8 cellular contexts compared by ENCODE assay signal in genomic region chr12:53379389-53380103, GRCh38. TPM values are rescaled to one million over a fixed set of nuclear protein-coding genes. Genes with fewer than 3 reads are reported as not detected.
DNase-seq lines count a peak whose midpoint lies in the region; ATAC-seq and TF ChIP-seq lines count a peak whose summit lies in the region.

No MANE protein-coding gene starts in this region.

- H3K9ac ChIP-seq in mucosa of stomach (ENCODE audit: low read length): peak overlapping the region; percentile 87

- no peak for TF ChIP-seq RAD21 in Ishikawa (IDR thresholded peaks at IDR 0.05; ENCODE audit: low read depth)

- intact Hi-C loops in esophagus muscularis mucosa (cut with DNase I): no loop called here

- H3K27me3 ChIP-seq in esophagus muscularis mucosa (no peaks in the 10 kb centered on the region), mucosa of stomach (ENCODE audit: control insufficient read depth, insufficient read depth, low read length) (no peaks in the 10 kb centered on the region)

- DNase-seq in DMS53 treated with DMSO at 0.1 percent for 48 hours (lab: John Stamatoyannopoulos, UW; ENCODE audit: unreplicated experiment) (peak; percentile 100), OCI-M1 (lab: John Stamatoyannopoulos, UW) (peak; percentile 100), activated T-cell treated with anti-CD3 and anti-CD28 coated beads for 48 hours (ENCODE audit: low read depth) (peak; percentile 86), esophagus muscularis mucosa (ENCODE audit: extremely low spot score) (peak; percentile 100)
- peak; percentile 95 to 100 for DNase-seq in stimulated activated CD8-positive, alpha-beta memory T cell treated with anti-CD3 and anti-CD28 coated beads, Interleukin-7, amount 100 ng/mL, for 4 hours (ENCODE audit: low read depth in 2 of 2)

- TF ChIP-seq CTCF in esophagus muscularis mucosa (IDR thresholded peaks at IDR 0.05): peak in 1 of 3 experiments; percentile 16

- peaks cover 13 to 35% (median 31%) of the 10 kb centered on the region in 4 donors for H3K36me3 ChIP-seq in esophagus muscularis mucosa
- peaks cover 13% of the 10 kb centered on the region for H3K36me3 ChIP-seq in mucosa of stomach (ENCODE audit: control insufficient read depth, insufficient read depth, low read length)

- H3K27ac ChIP-seq in esophagus muscularis mucosa (replicated peaks in 1 of 4): peak overlapping the region; percentile 98 to 100 (median 100)

- H3K9me3 ChIP-seq in esophagus muscularis mucosa (no peaks in the 10 kb centered on the region), mucosa of stomach (ENCODE audit: control insufficient read depth, low read length) (no peaks in the 10 kb centered on the region)

- peaks cover 37 to 45% (median 43%) of the 10 kb centered on the region in 4 donors for H3K4me1 ChIP-seq in esophagus muscularis mucosa
- H3K4me1 ChIP-seq in mucosa of stomach (ENCODE audit: control insufficient read depth, insufficient read depth, low read length): peaks cover 37% of the 10 kb centered on the region

- H3K4me3 ChIP-seq in esophagus muscularis mucosa: peak overlapping the region; percentile 79 to 93 (median 86)
- H3K4me3 ChIP-seq in mucosa of stomach (ENCODE audit: low read length): peak overlapping the region; percentile 73

- peak; percentile 86 for TF ChIP-seq POLR2A in esophagus muscularis mucosa (IDR thresholded peaks at IDR 0.05; ENCODE audit: low read depth)

- ATAC-seq in GM21619 (IDR thresholded peaks at IDR 0.05; ENCODE audit: unreplicated experiment): peak; percentile 65

- TF ChIP-seq EP300 in Ishikawa (IDR thresholded peaks at IDR 0.05; ENCODE audit: borderline replicate concordance): no peak
- no peak for TF ChIP-seq EP300 in esophagus muscularis mucosa (IDR thresholded peaks at IDR 0.05)

- under 1% methylated on average over 26 of the region's 29 CpGs for WGBS in esophagus muscularis mucosa

TF ChIP-seq in Ishikawa, 13 proteins besides CTCF, POLR2A, EP300 and RAD21:
- TF ChIP-seq CEBPB (IDR thresholded peaks at IDR 0.05) (no peak), REST (IDR thresholded peaks at IDR 0.05; ENCODE audit: low read depth) (no peak), TCF12 (IDR thresholded peaks at IDR 0.05; ENCODE audit: low read depth) (no peak), ZBTB7A (IDR thresholded peaks at IDR 0.05; ENCODE audit: low read depth) (0 out of 2 replicates have a peak, but pooled peaks have one; percentile 13), EGR1 (IDR thresholded peaks at IDR 0.05) (no peak), TEAD4 (IDR thresholded peaks at IDR 0.05) (peak; percentile 18; the same call in 1 of the 2 replicates), TAF1 (IDR thresholded peaks at IDR 0.05; ENCODE audit: low read depth) (peak; percentile 86), CREB1 (IDR thresholded peaks at IDR 0.05; ENCODE audit: low read depth) (peak; percentile 71; the same call in 1 of the 2 replicates), FOXM1 (IDR thresholded peaks at IDR 0.05; ENCODE audit: borderline replicate concordance, low read depth) (peak; percentile 32; the same call in 1 of the 2 replicates), YY1 (IDR thresholded peaks at IDR 0.05; ENCODE audit: low read depth) (peak; percentile 96), MAX (IDR thresholded peaks at IDR 0.05) (peak; percentile 78), NFIC (IDR thresholded peaks at IDR 0.05) (peak; percentile 51; the same call in 1 of the 2 replicates), USF1 (IDR thresholded peaks at IDR 0.05) (no peak)

RNA-seq across cellular contexts. Expression of gene SP1, which starts 0.4 kb away (rescaled TPM):
- 10 to 100 TPM; 54.0 to 85.7 (median 72.2) TPM for total RNA-seq in esophagus muscularis mucosa

RNA-seq across cellular contexts. Expression of gene SP7, which starts 43.4 kb away (rescaled TPM):
- total RNA-seq in esophagus muscularis mucosa: not detected

RNA-seq across cellular contexts. Expression of gene AMHR2, which starts 44.1 kb away (rescaled TPM):
- under 1 TPM in 2 of 4 donors, not detected in 2; 0.33 to 0.92 TPM for total RNA-seq in esophagus muscularis mucosa

RNA-seq across cellular contexts. Expression of gene AAAS, which starts 58.1 kb away (rescaled TPM):
- total RNA-seq in esophagus muscularis mucosa: 10 to 100 TPM; 35.1 to 46.2 (median 38.3) TPM

Comparison
In these comparisons a context has a peak if more than half of its experiments do, and no peak if none do; other contexts are left out.
1. Peak in every context shown above with its lines: DNase-seq, ATAC-seq, H3K4me3 ChIP-seq and H3K27ac ChIP-seq.